8 cellular contexts compared by ENCODE assay signal in genomic region chr10:2839081-2839725, GRCh38.
DNase-seq lines count a peak whose midpoint lies in the region; ATAC-seq and TF ChIP-seq lines count a peak whose summit lies in the region.

No MANE protein-coding gene starts in this region.

- ATAC-seq in HG03442 (IDR thresholded peaks at IDR 0.05; ENCODE audit: unreplicated experiment), result no peak
- ATAC-seq in GM18519 (IDR thresholded peaks at IDR 0.05; ENCODE audit: low FRiP score, unreplicated experiment), result no peak

- DNase-seq in BJ (ENCODE audit: low read depth) (no peak), GM20000 (ENCODE audit: low spot score) (peak; percentile 44), NCI-H774 (lab: John Stamatoyannopoulos, UW) (peak; percentile 49), astrocyte of the spinal cord (ENCODE audit: low read depth, low spot score) (no peak), caudate nucleus (lab: John Stamatoyannopoulos, UW) (no peak)

- no peaks in the 10 kb centered on the region for H3K27me3 ChIP-seq in BJ (ENCODE audit: control insufficient read depth, insufficient read depth, low read length)
- no peaks in the 10 kb centered on the region for H3K27me3 ChIP-seq in liver (ENCODE audit: control insufficient read depth in 4 of 4, insufficient read depth in 4 of 4, low read length in 3 of 4)

- no peak overlapping the region for H3K9ac ChIP-seq in liver (ENCODE audit: low read depth in 1 of 2, low read length in 2 of 2)

- TF ChIP-seq RAD21 in liver (IDR thresholded peaks at IDR 0.05), result peak; percentile 42 to 57

- CTCF ChIA-PET in BJ (lab: Yijun Ruan, JAX), result no interaction called here

- H3K36me3 ChIP-seq in BJ (ENCODE audit: control insufficient read depth, insufficient read depth, low read length) (no peaks in the 10 kb centered on the region), liver (ENCODE audit: control insufficient read depth in 4 of 4, insufficient read depth in 3 of 4, low read depth in 1 of 4, low read length in 3 of 4) (no peaks in the 10 kb centered on the region)

- no peak overlapping the region for H3K27ac ChIP-seq in liver (ENCODE audit: low read depth in 1 of 2, low read length in 2 of 2)
- no peak overlapping the region for H3K27ac ChIP-seq in caudate nucleus (ENCODE audit: low read depth, low read length)

- in situ Hi-C loops in astrocyte of the spinal cord (cut with HindIII; ENCODE audit: low sequenced_read_pairs), result no loop called here

- TF ChIP-seq CTCF in BJ (IDR thresholded peaks at IDR 0.05; ENCODE audit: insufficient read depth, low read depth, low read length) (peak; percentile 34; the same call in 1 of the 2 replicates), GM20000 (IDR thresholded peaks at IDR 0.05; ENCODE audit: extremely low read depth, missing control alignments) (peak; percentile 21), astrocyte of the spinal cord (IDR thresholded peaks at IDR 0.05; ENCODE audit: low read depth, low read length) (peak; percentile 34), liver (IDR thresholded peaks at IDR 0.05; ENCODE audit: low read depth, low read length, missing input control) (peak; percentile 33)

- H3K4me1 ChIP-seq in liver (ENCODE audit: control insufficient read depth in 4 of 4, insufficient read depth in 4 of 4, low read length in 3 of 4), result no peaks in the 10 kb centered on the region

- POLR2A ChIA-PET in BJ (lab: Charles Lee), result no interaction called here

- 46% methylated on average over 16 of the region's 16 CpGs for WGBS in liver

- H3K4me3 ChIP-seq in BJ (ENCODE audit: low read depth, low read length) (no peak overlapping the region), astrocyte of the spinal cord (ENCODE audit: low read depth, low read length) (no peak overlapping the region), liver (ENCODE audit: low read depth in 1 of 3, low read length in 3 of 3) (no peak overlapping the region)

- no peaks in the 10 kb centered on the region for H3K9me3 ChIP-seq in liver (ENCODE audit: control insufficient read depth in 4 of 4, low read length in 3 of 4)

TF ChIP-seq in liver, 16 proteins besides CTCF, POLR2A, EP300 and RAD21:
- TF ChIP-seq NR2F2 (IDR thresholded peaks at IDR 0.05) (no peak), YY1 (IDR thresholded peaks at IDR 0.05) (no peak), SP1 (IDR thresholded peaks at IDR 0.05) (no peak), REST (IDR thresholded peaks at IDR 0.05) (no peak), RXRA (IDR thresholded peaks at IDR 0.05) (no peak), MAX (IDR thresholded peaks at IDR 0.05) (no peak), FOXA2 (IDR thresholded peaks at IDR 0.05) (no peak), TAF1 (conservative IDR thresholded peaks at IDR 0.05) (no peak), HNF4G (IDR thresholded peaks at IDR 0.05) (no peak), HNF4A (conservative IDR thresholded peaks at IDR 0.05) (no peak), FOXA1 (IDR thresholded peaks at IDR 0.05) (no peak), ZBTB33 (IDR thresholded peaks at IDR 0.05) (no peak), JUND (IDR thresholded peaks at IDR 0.05) (no peak), EGR1 (IDR thresholded peaks at IDR 0.05; ENCODE audit: low read depth in 2 of 2) (no peak), GABPA (IDR thresholded peaks at IDR 0.05 in 1 of 2, conservative IDR thresholded peaks at IDR 0.05 in 1 of 2) (no peak)

Comparison
In these comparisons a context has a peak if more than half of its experiments do, and no peak if none do; other contexts are left out.
1. DNase-seq: peak in GM20000 (single experiment) and NCI-H774 (single experiment); none in BJ (single experiment), astrocyte of the spinal cord (single experiment) and caudate nucleus (0 of 61).
2. Peak in every context shown above with its lines, with median percentiles within 50 percentile points of each other: CTCF ChIP-seq.